8 cellular contexts compared by ENCODE assay signal in genomic region chr17:58172369-58173071, GRCh38. TPM values are rescaled to one million over a fixed set of nuclear protein-coding genes. Genes with fewer than 3 reads are reported as not detected.
DNase-seq lines count a peak whose midpoint lies in the region; ATAC-seq and TF ChIP-seq lines count a peak whose summit lies in the region.

No MANE protein-coding gene starts in this region.

- H3T11ph ChIP-seq in H9 (ENCODE audit: low read length): no peak overlapping the region

- no peak overlapping the region for H3K56ac ChIP-seq in H9 (ENCODE audit: insufficient read length, low read depth, low read length)

- no peak for ATAC-seq in GM21381 (IDR thresholded peaks at IDR 0.05; ENCODE audit: unreplicated experiment)
- ATAC-seq in GM19328 (IDR thresholded peaks at IDR 0.05; ENCODE audit: unreplicated experiment): no peak

- TF ChIP-seq CTCF in H9 (conservative IDR thresholded peaks at IDR 0.05) (peak; percentile 78), OCI-LY1 (IDR thresholded peaks at IDR 0.05; ENCODE audit: low read length) (peak; percentile 63)

- H3K23ac ChIP-seq in H9 (ENCODE audit: insufficient read length, low read depth, low read length): no peak overlapping the region

- no peak overlapping the region for H3K4me3 ChIP-seq in CD4-positive, alpha-beta memory T cell (ENCODE audit: low read length in 2 of 2)
- no peak overlapping the region for H3K4me3 ChIP-seq in OCI-LY1 (ENCODE audit: low read depth, low read length, poor library complexity, severe bottlenecking)

- H3K4me1 Mint-ChIP-seq in CD4-positive, alpha-beta memory T cell: peaks cover 40 to 50% (median 44%) of the 10 kb centered on the region in 4 donors
- 0 out of 4 replicates have a peak, but pooled peaks cover 0 to 3% of the 10 kb centered on the region in 2 experiments for H3K4me1 Mint-ChIP-seq in H9

- H3K23me2 ChIP-seq in H9 (ENCODE audit: insufficient read length, low read depth, low read length, poor library complexity, severe bottlenecking): no peaks in the 10 kb centered on the region

- intact Hi-C loops in CD4-positive, alpha-beta memory T cell (cut with micrococcal nuclease): loop anchor here (1.0 to 2.0 kb wide), 5 partner anchors 20 to 280 kb away; partner anchors contain the start of gene SRSF1

- H3K4me2 ChIP-seq in H9 (ENCODE audit: insufficient read depth, insufficient read length, low read length) (no peak overlapping the region), OCI-LY1 (ENCODE audit: low read length) (no peak overlapping the region)

- POLR2A ChIA-PET in CD4-positive, alpha-beta memory T cell (lab: Charles Lee; ENCODE audit: partially characterized antibody): interaction anchor here (0.6 to 5.4 kb wide), 6 partner anchors 10 to 343 kb away, joined by 3 to 151 read pairs (median 4); partner anchors contain the start of genes MTMR4 and SRSF1

- H4K91ac ChIP-seq in H9 (ENCODE audit: insufficient read length, low read depth, low read length): no peak overlapping the region

- H3K9me3 Mint-ChIP-seq in CD4-positive, alpha-beta memory T cell: peaks cover 0 to 2% (median 0%) of the 10 kb centered on the region in 8 donors
- peaks cover 0 to 3% of the 10 kb centered on the region in 2 experiments; a peak in 1 of 5 replicates for H3K9me3 Mint-ChIP-seq in H9

- H3K27me3 ChIP-seq in CD4-positive, alpha-beta memory T cell (ENCODE audit: insufficient read depth, low read length): no peaks in the 10 kb centered on the region
- H3K27me3 ChIP-seq in H9 (ENCODE audit: insufficient read depth, low read length) (no peaks in the 10 kb centered on the region), OCI-LY1 (ENCODE audit: insufficient read depth, low read length) (no peaks in the 10 kb centered on the region)

- no peak overlapping the region for H3K27ac ChIP-seq in CD4-positive, alpha-beta memory T cell (ENCODE audit: low read depth, low read length)
- H3K27ac ChIP-seq in H9 (ENCODE audit: insufficient read length, low read depth, low read length) (no peak overlapping the region), OCI-LY1 (ENCODE audit: low read depth, low read length, poor library complexity, severe bottlenecking) (no peak overlapping the region)

- no CpG with 5 or more reads among the region's 2 CpGs for WGBS in H9 (ENCODE audit: extremely low coverage, insufficient read length, low lambda C conversion rate)

- H2AK5ac ChIP-seq in H9 (ENCODE audit: insufficient read length, low read length): no peak overlapping the region

- no peak overlapping the region for H3K18ac ChIP-seq in H9 (ENCODE audit: insufficient read length, low read depth, low read length)

- no peaks in the 10 kb centered on the region for H3F3A ChIP-seq in OCI-LY1 (ENCODE audit: insufficient read depth, low read length)

- no peaks in the 10 kb centered on the region for H3K79me2 ChIP-seq in H9 (ENCODE audit: insufficient read depth, low read length)
- H3K79me2 ChIP-seq in OCI-LY1 (ENCODE audit: insufficient read depth, low read length): no peaks in the 10 kb centered on the region

- no peak overlapping the region for H2BK5ac ChIP-seq in H9 (ENCODE audit: insufficient read length, low read length)

- peaks cover 47% of the 10 kb centered on the region for H3K4me1 ChIP-seq in CD4-positive, alpha-beta memory T cell (ENCODE audit: insufficient read depth, low read length)
- H3K4me1 ChIP-seq in H9 (ENCODE audit: insufficient read depth, low read length) (no peaks in the 10 kb centered on the region), OCI-LY1 (ENCODE audit: insufficient read depth, low read length, severe bottlenecking) (no peaks in the 10 kb centered on the region)

- H3K9me2 ChIP-seq in OCI-LY1 (ENCODE audit: low read depth, low read length): no peaks in the 10 kb centered on the region

- H3K14ac ChIP-seq in H9 (ENCODE audit: insufficient read depth, low read length): no peak overlapping the region

- peak overlapping the region; percentile 16 to 69 (median 51) for H3K4me3 Mint-ChIP-seq in CD4-positive, alpha-beta memory T cell
- H3K4me3 Mint-ChIP-seq in H9: no peak overlapping the region

- H2BK120ac ChIP-seq in H9 (ENCODE audit: low read depth, low read length, poor library complexity, severe bottlenecking): no peak overlapping the region

- H3K9ac ChIP-seq in H9 (ENCODE audit: extremely low read depth, insufficient read length, low read length): no peak overlapping the region
- no peak overlapping the region for H3K9ac ChIP-seq in OCI-LY1 (ENCODE audit: low read length)

- H3K27ac Mint-ChIP-seq in CD4-positive, alpha-beta memory T cell: peak overlapping the region in 6 of 7 donors; percentile 15 to 92 (median 89)
- H3K27ac Mint-ChIP-seq in H9: no peak overlapping the region

- peaks cover under 1% of the 10 kb centered on the region in 2 donors for H3K27me3 Mint-ChIP-seq in CD4-positive, alpha-beta memory T cell
- H3K27me3 Mint-ChIP-seq in H9 (ENCODE audit: low read depth): peaks cover 53% of the 10 kb centered on the region

- H2BK20ac ChIP-seq in H9 (ENCODE audit: low read depth, low read length, poor library complexity, severe bottlenecking): no peak overlapping the region

- no peak overlapping the region for H3K4ac ChIP-seq in H9 (ENCODE audit: low read depth, low read length)

- CTCF ChIA-PET in CD4-positive, alpha-beta memory T cell (lab: Charles Lee; ENCODE audit: partially characterized antibody): interaction anchor here (0.7 to 5.0 kb wide), 34 partner anchors 8 to 929 kb away, joined by 3 to 191 read pairs (median 4); partner anchors contain the start of genes MKS1 and SRSF1

- no peak overlapping the region for H2BK15ac ChIP-seq in H9 (ENCODE audit: low read depth, low read length)

- no peak overlapping the region for H2BK12ac ChIP-seq in H9 (ENCODE audit: insufficient read length, low read depth, low read length)

- no peak overlapping the region for H2AFZ ChIP-seq in H9 (ENCODE audit: low read length)
- H2AFZ ChIP-seq in OCI-LY1 (ENCODE audit: low read length): no peak overlapping the region

- H4K8ac ChIP-seq in H9 (replicated peaks; ENCODE audit: insufficient read length, low read depth, low read length): no peak overlapping the region

- H4K5ac ChIP-seq in H9 (ENCODE audit: insufficient read length, low read depth, low read length): no peak overlapping the region

- peak; percentile 62 to 72 (median 66) for DNase-seq in CD4-positive, alpha-beta memory T cell
- DNase-seq in H9 (peak; percentile 85), left kidney (ENCODE audit: low read depth, low spot score) (peak; percentile 21), hippocampal formation (lab: John Stamatoyannopoulos, UW) (no peak)
- peak; percentile 41 for DNase-seq in activated naive CD4-positive, alpha-beta T cell treated with Interleukin-2 at 50 U/mL for 16 hours

- no peaks in the 10 kb centered on the region for H3K79me1 ChIP-seq in H9 (ENCODE audit: insufficient read depth, low read depth, low read length, poor library complexity, severe bottlenecking)

- no peaks in the 10 kb centered on the region for H3K36me3 ChIP-seq in CD4-positive, alpha-beta memory T cell (ENCODE audit: insufficient read depth, low read length)
- H3K36me3 ChIP-seq in OCI-LY1 (ENCODE audit: insufficient read depth, low read length): no peaks in the 10 kb centered on the region

- no peaks in the 10 kb centered on the region for H3K9me3 ChIP-seq in CD4-positive, alpha-beta memory T cell (ENCODE audit: control insufficient read depth in 1 of 2, low read length in 2 of 2)
- H3K9me3 ChIP-seq in H9 (ENCODE audit: control insufficient read depth, low read depth, low read length) (no peaks in the 10 kb centered on the region), OCI-LY1 (ENCODE audit: low read length) (no peaks in the 10 kb centered on the region)

- no peaks in the 10 kb centered on the region for H3K36me3 Mint-ChIP-seq in CD4-positive, alpha-beta memory T cell
- no peaks in the 10 kb centered on the region for H3K36me3 Mint-ChIP-seq in H9 (ENCODE audit: insufficient read depth in 1 of 3, low read depth in 3 of 3)

- no peaks in the 10 kb centered on the region for H4K20me1 ChIP-seq in H9 (ENCODE audit: control insufficient read depth, insufficient read depth, insufficient read length)
- H4K20me1 ChIP-seq in OCI-LY1 (ENCODE audit: insufficient read depth, low read length): no peaks in the 10 kb centered on the region

RNA-seq across cellular contexts. Expression of gene OR4D2, which starts 5.7 kb away (rescaled TPM):
- not detected for total RNA-seq in CD4-positive, alpha-beta memory T cell
- not detected for polyA plus RNA-seq in CD4-positive, alpha-beta memory T cell
- not detected in 2 replicates for total RNA-seq in H9 (2021)

RNA-seq across cellular contexts. Expression of gene EPX, which starts 20.0 kb away (rescaled TPM):
- total RNA-seq in CD4-positive, alpha-beta memory T cell: not detected
- not detected for polyA plus RNA-seq in CD4-positive, alpha-beta memory T cell
- total RNA-seq in H9 (2021): not detected in 2 replicates

RNA-seq across cellular contexts. Expression of gene OR4D1, which starts 24.3 kb away (rescaled TPM):
- 1 to 10 TPM; 2.0 to 2.2 TPM for total RNA-seq in CD4-positive, alpha-beta memory T cell
- 1 to 10 TPM; 1.9 to 2.0 TPM for polyA plus RNA-seq in CD4-positive, alpha-beta memory T cell
- total RNA-seq in H9 (2021): 0.11 and 0.15 TPM in 2 replicates

RNA-seq across cellular contexts. Expression of gene MKS1, which starts 46.5 kb away (rescaled TPM):
- total RNA-seq in CD4-positive, alpha-beta memory T cell: 10 to 100 TPM; 27.7 to 29.4 TPM
- polyA plus RNA-seq in CD4-positive, alpha-beta memory T cell: 10 to 100 TPM; 12.1 to 13.7 TPM
- total RNA-seq in H9 (2021): 21.3 and 24.8 TPM in 2 replicates

Comparison
In these comparisons a context has a peak if more than half of its experiments do, and no peak if none do; other contexts are left out.
1. DNase-seq: peak in CD4-positive, alpha-beta memory T cell (5 of 5), H9 (single experiment), activated naive CD4-positive, alpha-beta T cell treated with Interleukin-2 at 50 U/mL for 16 hours (single experiment) and left kidney (single experiment); none in hippocampal formation (0 of 2).
2. H3K27ac Mint-ChIP-seq: peak in CD4-positive, alpha-beta memory T cell (6 of 7); none in H9 (0 of 3).
3. H3K4me3 Mint-ChIP-seq: peak in CD4-positive, alpha-beta memory T cell (8 of 8); none in H9 (0 of 2).